28 cellular contexts compared by ENCODE assay signal in genomic region chr4:163172666-163173065, GRCh38.
"Had no signal": no experiment of that assay in that cellular context is flagged by ENCODE, and none has a peak within 500 bp of the region (broad histone marks: within the 10 kb centered on the region; RNA-seq: fewer than 3 reads in every experiment).

No MANE protein-coding gene starts in this region.

- H3K36me3 ChIP-seq: brain microvascular endothelial cell, gastrocnemius medialis, ovary, right atrium auricular region, stomach, tibial artery, WERI-Rb-1 had no signal

- H3K4me1 ChIP-seq: gastrocnemius medialis, psoas muscle, right atrium auricular region, stomach, tibial artery had no signal

- H3K4me3 ChIP-seq: gastrocnemius medialis, ovary, psoas muscle, right atrium auricular region, SK-N-MC, smooth muscle cell, stomach, tibial artery had no signal

- DNase-seq: activated CD4-positive, alpha-beta memory T cell treated with anti-CD3 and anti-CD28 coated beads for 36 hours; activated CD4-positive, alpha-beta T cell treated with anti-CD3 and anti-CD28 coated beads, Interleukin-2, amount 10 ng/mL, durations not matched to agents 24 days and 14 days; activated CD4-positive, CD25-positive, alpha-beta regulatory T cell treated with anti-CD3 and anti-CD28 coated beads, Interleukin-2, amount 50 U/mL, for 72 hours; activated CD8-positive, alpha-beta memory T cell treated with anti-CD3 and anti-CD28 coated beads, Interleukin-2, amount 50 U/mL, for 4 hours; activated T-cell treated with anti-CD3 and anti-CD28 coated beads, Interleukin-2, amount 50 U/mL, for 1 hour; aorta; brain microvascular endothelial cell; caudate nucleus; cortex of kidney; effector memory CD8-positive, alpha-beta T cell; erythroblast; gastrocnemius medialis; glutamatergic neuron; islet precursor cell; mammary epithelial cell; naive thymus-derived CD8-positive, alpha-beta T cell; ovary; psoas muscle; stimulated activated CD4-positive, alpha-beta T cell treated with anti-CD3 and anti-CD28 coated beads, Interleukin-1b, Interleukin-23, amount 100 ng/mL, for 48 hours; stimulated activated naive B cell treated with anti-CD40 and anti-IgM and Interleukin-4, amounts not matched to agents 10 μg/mL and 1 μg/mL and 100 μg/mL, for 72 hours; stomach; T-helper 17 cell; T1000; tibial artery; WERI-Rb-1 had no signal

- H3K27ac ChIP-seq: brain microvascular endothelial cell, gastrocnemius medialis, ovary, psoas muscle, right atrium auricular region, SK-N-MC, stomach, tibial artery, WERI-Rb-1 had no signal

- ATAC-seq: effector memory CD8-positive, alpha-beta T cell; gastrocnemius medialis; naive thymus-derived CD8-positive, alpha-beta T cell; psoas muscle; stimulated activated naive B cell treated with anti-CD40 and anti-IgM and Interleukin-4, amounts not matched to agents 10 μg/mL and 1 μg/mL and 100 μg/mL, for 72 hours; T-helper 17 cell had no signal

- H3K9me3 ChIP-seq: gastrocnemius medialis, ovary, psoas muscle, right atrium auricular region, stomach, tibial artery had no signal

- H3K4me2 ChIP-seq: smooth muscle cell had no signal

- H3K27me3 ChIP-seq: brain microvascular endothelial cell, gastrocnemius medialis, ovary, right atrium auricular region, tibial artery had no signal
